17 cellular contexts compared by ENCODE assay signal in the genomic region with DNA sequence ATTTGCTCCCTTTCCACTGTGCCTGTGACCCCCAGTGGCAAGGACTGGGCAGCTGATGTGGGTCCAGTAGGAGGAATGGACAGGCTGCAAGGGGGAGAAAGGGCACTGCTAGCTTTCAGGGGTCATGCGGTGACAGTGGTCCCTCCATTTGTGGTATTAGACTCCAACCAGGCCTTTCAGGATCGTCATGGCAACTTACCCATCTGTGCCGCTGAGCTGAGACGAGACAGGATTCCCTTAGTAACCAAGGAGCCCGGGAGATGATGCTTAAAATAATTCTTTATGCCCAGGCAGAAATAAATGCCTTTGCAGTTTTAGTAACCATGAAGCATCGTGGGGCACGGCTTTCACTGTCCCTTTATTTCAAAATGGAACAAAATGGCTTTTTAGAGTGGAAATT.
"Had no signal": no experiment of that assay in that cellular context is flagged by ENCODE, and none has a peak within 500 bp of the region (broad histone marks: within the 10 kb centered on the region; RNA-seq: fewer than 3 reads in every experiment).

No MANE protein-coding gene starts in this region.

- H3K4me3 ChIP-seq: coronary artery, hepatocyte, left ventricle myocardium inferior, lower lobe of right lung, right atrium auricular region, sigmoid colon, skin epidermis had no signal

- ATAC-seq: foreskin keratinocyte; left cardiac atrium; lower lobe of right lung; natural killer cell treated with Interleukin-12 subunit alpha and Interleukin-12 subunit beta and Interleukin-15 and Interleukin-18, amount 100 ng/mL, for 72 hours; stimulated activated naive B cell treated with anti-CD40 and anti-IgM and Interleukin-4, amounts not matched to agents 10 μg/mL and 1 μg/mL and 100 μg/mL, for 72 hours; stimulated activated naive CD8-positive, alpha-beta T cell treated with anti-CD3 and anti-CD28 coated beads, Interleukin-15, amount 100 ng/mL, for 72 hours had no signal

- H2AFZ ChIP-seq: hepatocyte had no signal

- H3K9me3 ChIP-seq: lower lobe of right lung, sigmoid colon had no signal

- DNase-seq: effector memory CD4-positive, alpha-beta T cell; foreskin keratinocyte; kidney; left cardiac atrium; left ventricle myocardium inferior; lower lobe of right lung; sigmoid colon; stimulated activated CD4-positive, alpha-beta T cell treated with anti-CD3 and anti-CD28 coated beads, Interleukin-2, amount 100 ng/mL, for 24 hours; stimulated activated CD4-positive, alpha-beta T cell treated with anti-CD3 and anti-CD28 coated beads, Interleukin-4, amount 100 ng/mL, for 4 hours; stimulated activated naive B cell treated with anti-CD40 and anti-IgM and Interleukin-4, amounts not matched to agents 10 μg/mL and 1 μg/mL and 100 μg/mL, for 72 hours; stimulated activated naive CD8-positive, alpha-beta T cell treated with anti-CD3 and anti-CD28 coated beads, Interleukin-15, amount 100 ng/mL, for 72 hours; trophoblast cell had no signal

- H3K4me1 ChIP-seq: foreskin keratinocyte, left ventricle myocardium inferior, lower lobe of right lung, right atrium auricular region, sigmoid colon had no signal

- H3K27me3 ChIP-seq: hepatocyte, right atrium auricular region, sigmoid colon had no signal

- H3K27ac ChIP-seq: coronary artery, foreskin keratinocyte, hepatocyte, left ventricle myocardium inferior, lower lobe of right lung, right atrium auricular region, sigmoid colon, skin epidermis had no signal

- H3K36me3 ChIP-seq: left ventricle myocardium inferior, lower lobe of right lung, right atrium auricular region, sigmoid colon had no signal
